Comparison of ENCODE assay signal across 8 cellular contexts in genomic region chr17:78736526-78737079, GRCh38. TPM values are rescaled to one million over a fixed set of nuclear protein-coding genes. Genes with fewer than 3 reads are reported as not detected.
DNase-seq lines count a peak whose midpoint lies in the region; ATAC-seq, FAIRE-seq and TF ChIP-seq lines count a peak whose summit lies in the region.

No MANE protein-coding gene starts in this region.

- peak overlapping the region; percentile 96 for H3K4me3 ChIP-seq in epithelial cell of esophagus (ENCODE audit: low read length)

- FAIRE-seq in GM12891 (lab: Jason Lieb, UNC) = peak; percentile 89

- H3K9me3 Mint-ChIP-seq in nephron progenitor cell = peaks cover 4% of the 10 kb centered on the region

- ATAC-seq in HG02852 (IDR thresholded peaks at IDR 0.05; ENCODE audit: unreplicated experiment) = peak; percentile 45

- DNase-seq in GM12891 (ENCODE audit: insufficient read length, low spot score) (no peak), NCI-H2196 treated with DMSO at 0.1 percent for 48 hours (lab: John Stamatoyannopoulos, UW; ENCODE audit: unreplicated experiment) (peak; percentile 47), epithelial cell of esophagus (ENCODE audit: low read depth) (peak; percentile 97), nephron progenitor cell (no peak), AG08395 (ENCODE audit: low spot score) (no peak), NCI-H446 treated with DMSO at 0.1 percent for 48 hours (lab: John Stamatoyannopoulos, UW) (no peak)
- DNase-seq in activated CD4-positive, alpha-beta T cell treated with anti-CD3 and anti-CD28 coated beads, Interleukin-2, amount 50 U/mL, for 48 hours = peak; percentile 58 to 69

- H3K36me3 Mint-ChIP-seq in nephron progenitor cell (ENCODE audit: low read depth) = peaks cover 4% of the 10 kb centered on the region

- peaks cover 55% of the 10 kb centered on the region for H3K4me1 Mint-ChIP-seq in nephron progenitor cell

- peak; percentile 75 for TF ChIP-seq POLR2A in GM12891 (IDR thresholded peaks at IDR 0.05; ENCODE audit: low read depth, low read length)

- no peak overlapping the region for H3K4me3 Mint-ChIP-seq in nephron progenitor cell

- H3K27ac Mint-ChIP-seq in nephron progenitor cell = peak overlapping the region; percentile 9

- TF ChIP-seq CTCF in epithelial cell of esophagus (IDR thresholded peaks at IDR 0.05; ENCODE audit: insufficient read depth, low read depth, low read length, missing control alignments) (peak; percentile 53), nephron progenitor cell (IDR thresholded peaks at IDR 0.05) (no peak)

- no peaks in the 10 kb centered on the region for H3K27me3 Mint-ChIP-seq in nephron progenitor cell (ENCODE audit: low read depth, poor library complexity)

TF ChIP-seq in GM12891, 5 proteins besides CTCF, POLR2A, EP300 and RAD21:
- TF ChIP-seq POLR2AphosphoS5 (IDR thresholded peaks at IDR 0.05; ENCODE audit: low read depth, low read length) (peak; percentile 74; the same call in 1 of the 2 replicates), TAF1 (IDR thresholded peaks at IDR 0.05; ENCODE audit: low read depth, low read length) (no peak; the same call in 1 of the 2 replicates)

RNA-seq across cellular contexts. Expression of gene CYTH1, which starts 45.5 kb away (rescaled TPM):
- 171 TPM for polyA plus RNA-seq in GM12891 (2012; ENCODE audit: low read depth, missing spikeins)

Comparison
In these comparisons a context has a peak if more than half of its experiments do, and no peak if none do; other contexts are left out.
1. DNase-seq: peak in NCI-H2196 treated with DMSO at 0.1 percent for 48 hours (single experiment), activated CD4-positive, alpha-beta T cell treated with anti-CD3 and anti-CD28 coated beads, Interleukin-2, amount 50 U/mL, for 48 hours (2 of 2) and epithelial cell of esophagus (single experiment); none in GM12891 (single experiment), nephron progenitor cell (single experiment), AG08395 (single experiment) and NCI-H446 treated with DMSO at 0.1 percent for 48 hours (single experiment).